Comparison of ENCODE assay signal across 1 cellular context in genomic region chr2:24929230-24929629, GRCh38.
TF ChIP-seq lines count a peak whose summit lies in the region.

No MANE protein-coding gene starts in this region.

TF ChIP-seq in HCT116, 20 proteins besides CTCF, POLR2A, EP300 and RAD21:
- no peak for TF ChIP-seq SIN3A (IDR thresholded peaks at IDR 0.05; ENCODE audit: low read depth)
- no peak for TF ChIP-seq FOSL1 (IDR thresholded peaks at IDR 0.05; ENCODE audit: low read depth)
- no peak for TF ChIP-seq SRF (IDR thresholded peaks at IDR 0.05; ENCODE audit: low read depth)
- no peak for TF ChIP-seq REST (IDR thresholded peaks at IDR 0.05; ENCODE audit: low read depth)
TF ChIP-seq in HCT116: peak in this region for 0.
